In genomic region chr5:74199436-74200210, GRCh38 we compare ENCODE assay signal across 17 cellular contexts.
A peak's percentile ranks its signal among the peaks of the same experiment; 100 is the strongest.
DNase-seq lines count a peak whose midpoint lies in the region; ATAC-seq, FAIRE-seq and TF ChIP-seq lines count a peak whose summit lies in the region.
"Had no signal": no experiment of that assay in that cellular context is flagged by ENCODE, and none has a peak within 500 bp of the region (broad histone marks: within the 10 kb centered on the region; RNA-seq: fewer than 3 reads in every experiment).

No MANE protein-coding gene starts in this region.

- H2AFZ ChIP-seq in H1 (ENCODE audit: low read length) (0 out of 2 replicates have a peak overlapping the region, but pooled peaks have one; percentile 20), neuronal stem cell (ENCODE audit: low read length) (no peak overlapping the region)

- H3K23ac ChIP-seq in H1 (ENCODE audit: insufficient read length) = no peak overlapping the region
- no peak overlapping the region for H3K23ac ChIP-seq in neuronal stem cell (ENCODE audit: low read depth, low read length, poor library complexity)

- H2AK5ac ChIP-seq in H1 (ENCODE audit: low read depth, low read length) (no peak overlapping the region), neuronal stem cell (ENCODE audit: low read depth, low read length) (no peak overlapping the region)

- no peak overlapping the region for H3K56ac ChIP-seq in H1 (replicated peaks; ENCODE audit: insufficient read length, low read depth, low read length)

- no peak overlapping the region for H3K14ac ChIP-seq in H1 (ENCODE audit: insufficient read length)
- no peak overlapping the region for H3K14ac ChIP-seq in neuronal stem cell (ENCODE audit: low read length)

- H2BK120ac ChIP-seq in H1 (replicated peaks; ENCODE audit: low read depth, low read length) (no peak overlapping the region), neuronal stem cell (ENCODE audit: low read depth, low read length) (no peak overlapping the region)

- H3K27me3 ChIP-seq in H1 (replicated peaks in 1 of 4; ENCODE audit: control insufficient read depth in 3 of 4, extremely low read depth in 1 of 4, insufficient read depth in 3 of 4, low read length in 3 of 4) (no peaks in the 10 kb centered on the region), neuronal stem cell (ENCODE audit: control insufficient read depth in 3 of 3, insufficient read depth in 3 of 3, low read depth in 1 of 3, low read length in 3 of 3) (no peaks in the 10 kb centered on the region)
- H3K27me3 ChIP-seq: left lung, SJSA1, tibial nerve had no signal

- H3K79me1 ChIP-seq in H1 (ENCODE audit: low read depth, low read length) (no peaks in the 10 kb centered on the region), neuronal stem cell (ENCODE audit: low read depth, low read length) (no peaks in the 10 kb centered on the region)

- TF ChIP-seq CTCF in H1 (IDR thresholded peaks at IDR 0.05; ENCODE audit: control extremely low read depth in 1 of 3, insufficient read depth in 1 of 3, low read depth in 1 of 3, low read length in 3 of 3) = no peak

- no peak overlapping the region for H3K9ac ChIP-seq in H1 (replicated peaks in 1 of 4; ENCODE audit: extremely low read depth in 1 of 4, low read depth in 3 of 4, low read length in 3 of 4)
- no peak overlapping the region for H3K9ac ChIP-seq in neuronal stem cell (ENCODE audit: low read depth, low read length, poor library complexity)

- POLR2A ChIA-PET in H1 (lab: Charles Lee; ENCODE audit: partially characterized antibody) = no interaction called here

- no peaks in the 10 kb centered on the region for H4K20me1 ChIP-seq in H1 (replicated peaks in 1 of 2; ENCODE audit: control insufficient read depth in 1 of 2, insufficient read depth in 2 of 2, low read length in 2 of 2)

- TF ChIP-seq RAD21 in H1 (IDR thresholded peaks at IDR 0.05 in 1 of 2, conservative IDR thresholded peaks at IDR 0.05 in 1 of 2; ENCODE audit: low read depth in 2 of 2, low read length in 2 of 2) = no peak

- H3K4me3 ChIP-seq in H1 (ENCODE audit: extremely low read depth in 1 of 4, insufficient read depth in 2 of 4, low read depth in 3 of 4, low read length in 4 of 4) (no peak overlapping the region), neuronal stem cell (ENCODE audit: low read length in 2 of 2) (peak overlapping the region in 1 of 2 donors; percentile 30)
- H3K4me3 ChIP-seq: left lung, SJSA1, tibial nerve had no signal

- no peaks in the 10 kb centered on the region for H3K23me2 ChIP-seq in H1 (ENCODE audit: low read depth, low read length)

- DNase-seq in GM03348 (ENCODE audit: low spot score) = peak; percentile 62
- peak; percentile 63 for DNase-seq in M059J (ENCODE audit: low read depth)
- DNase-seq in H1 (ENCODE audit: low read depth in 1 of 2, low spot score in 2 of 2) = no peak
- DNase-seq in neuronal stem cell (ENCODE audit: low spot score) = no peak
- DNase-seq in stimulated activated CD4-positive, alpha-beta T cell treated with anti-CD3 and anti-CD28 coated beads, Interleukin-2, amount 100 ng/mL, for 48 hours = no peak
- DNase-seq in globus pallidus (ENCODE audit: low spot score) = no peak
- DNase-seq: activated CD4-positive, alpha-beta T cell treated with anti-CD3 and anti-CD28 coated beads, Interleukin-2, amount 50 U/mL, for 4 hours; CD8-positive, alpha-beta memory T cell; GDM1; GOT3; hippocampal formation; left lung; naive B cell had no signal

- ATAC-seq in HG02973 (IDR thresholded peaks at IDR 0.05; ENCODE audit: unreplicated experiment) = no peak
- ATAC-seq: left lung had no signal

- no peak overlapping the region for H2BK20ac ChIP-seq in H1 (ENCODE audit: low read length)

- H3K4ac ChIP-seq in H1 (replicated peaks; ENCODE audit: insufficient read length, low read depth, low read length) = no peak overlapping the region
- no peak overlapping the region for H3K4ac ChIP-seq in neuronal stem cell (ENCODE audit: low read length)

- no peaks in the 10 kb centered on the region for H3K9me3 ChIP-seq in H1 (ENCODE audit: insufficient read depth in 2 of 2, low read depth in 1 of 2, low read length in 1 of 2)
- H3K9me3 ChIP-seq in neuronal stem cell (replicated peaks in 1 of 2; ENCODE audit: control insufficient read depth in 2 of 2, insufficient read depth in 1 of 2, low read depth in 1 of 2, low read length in 2 of 2) = no peaks in the 10 kb centered on the region
- H3K9me3 ChIP-seq: left lung, SJSA1, tibial nerve had no signal

- H3K27ac ChIP-seq in H1 (ENCODE audit: low read depth, low read length) (no peak overlapping the region), neuronal stem cell (replicated peaks; ENCODE audit: low read length) (no peak overlapping the region)
- H3K27ac ChIP-seq: tibial nerve had no signal

- H2BK5ac ChIP-seq in H1 (ENCODE audit: low read depth, low read length) (no peak overlapping the region), neuronal stem cell (ENCODE audit: low read length) (no peak overlapping the region)

- no peaks in the 10 kb centered on the region for H3K4me1 ChIP-seq in H1 (replicated peaks in 1 of 4; ENCODE audit: control insufficient read depth in 3 of 4, insufficient read depth in 4 of 4, low read length in 3 of 4)
- peaks cover 8 to 11% of the 10 kb centered on the region in 2 donors for H3K4me1 ChIP-seq in neuronal stem cell (ENCODE audit: control insufficient read depth in 2 of 2, insufficient read depth in 1 of 2, low read depth in 1 of 2, low read length in 2 of 2)
- H3K4me1 ChIP-seq: left lung had no signal

- H2BK12ac ChIP-seq in H1 (ENCODE audit: low read depth, low read length) (no peak overlapping the region), neuronal stem cell (ENCODE audit: low read length) (peak overlapping the region; percentile 47)

- no peaks in the 10 kb centered on the region for H3K79me2 ChIP-seq in H1 (ENCODE audit: control insufficient read depth in 1 of 2, insufficient read depth in 2 of 2, low read length in 2 of 2)

- H4K91ac ChIP-seq in H1 (replicated peaks; ENCODE audit: insufficient read length, low read length) (no peak overlapping the region), neuronal stem cell (ENCODE audit: low read depth, low read length, poor library complexity) (no peak overlapping the region)

- WGBS in H1 (ENCODE audit: extremely low coverage in 1 of 2, insufficient coverage in 1 of 2, insufficient read length in 1 of 2, insufficient replicate concordance in 2 of 2, low coverage in 1 of 2, low lambda C conversion rate in 2 of 2, missing lambda C conversion rate in 1 of 2), 2 experiments = 91% methylated on average over 7 of the region's 7 CpGs; no CpG with 5 or more reads in 1 of the 2 experiments
- WGBS in neuronal stem cell (ENCODE audit: extremely low coverage in 2 of 2, insufficient read length in 2 of 2, insufficient replicate concordance in 1 of 2), 2 donors = no CpG with 5 or more reads among the region's 7 CpGs

- no peak overlapping the region; the same call in 1 of the 2 replicates for H4K8ac ChIP-seq in H1 (ENCODE audit: extremely low read depth, insufficient read depth, low read length)
- H4K8ac ChIP-seq in neuronal stem cell (ENCODE audit: low read depth, low read length) = no peak overlapping the region

- H2BK15ac ChIP-seq in H1 (ENCODE audit: low read length) (no peak overlapping the region), neuronal stem cell (ENCODE audit: low read length) (no peak overlapping the region)

- TF ChIP-seq POLR2A in H1 (IDR thresholded peaks at IDR 0.05; ENCODE audit: control extremely low read depth in 1 of 2, low read depth in 2 of 2, low read length in 2 of 2) = no peak

- TF ChIP-seq EP300 in H1 (IDR thresholded peaks at IDR 0.05; ENCODE audit: borderline replicate concordance in 1 of 2, low read depth in 2 of 2, low read length in 2 of 2) = no peak

- FAIRE-seq in H1 (lab: Jason Lieb, UNC) = no peak
- FAIRE-seq: endothelial cell of umbilical vein had no signal

- no peak overlapping the region for H3K4me2 ChIP-seq in H1 (ENCODE audit: insufficient read depth in 1 of 2, low read depth in 2 of 2, low read length in 2 of 2)
- H3K4me2 ChIP-seq in neuronal stem cell (ENCODE audit: insufficient read depth, low read length, poor library complexity, severe bottlenecking) = no peak overlapping the region

- H3K18ac ChIP-seq in H1 (ENCODE audit: extremely low read depth, low read length) = 0 out of 2 replicates have a peak overlapping the region, but pooled peaks have one; percentile 19
- peak overlapping the region; percentile 15 for H3K18ac ChIP-seq in neuronal stem cell (ENCODE audit: low read length)

- CTCF ChIA-PET in H1 (lab: Charles Lee; ENCODE audit: partially characterized antibody) = interaction anchor here (9.1 kb wide), 1 partner anchor 12 kb away, joined by 47 read pairs; no protein-coding TSS in a partner anchor

- no peak overlapping the region for H4K5ac ChIP-seq in H1 (ENCODE audit: insufficient read length, low read depth, low read length)

- H3K36me3 ChIP-seq in H1 (ENCODE audit: control insufficient read depth in 2 of 4, insufficient read depth in 4 of 4, low read length in 3 of 4) (no peaks in the 10 kb centered on the region), neuronal stem cell (replicated peaks in 1 of 2; ENCODE audit: control insufficient read depth in 2 of 2, insufficient read depth in 2 of 2, low read length in 2 of 2) (no peaks in the 10 kb centered on the region)
- H3K36me3 ChIP-seq: left lung, SJSA1, tibial nerve had no signal

TF ChIP-seq in H1, 55 proteins besides CTCF, POLR2A, EP300 and RAD21:
- TF ChIP-seq KDM5A (IDR thresholded peaks at IDR 0.05; ENCODE audit: low read length) = no peak
TF ChIP-seq in H1: peak in this region for 0.

Comparison
In these comparisons a context has a peak if more than half of its experiments do, and no peak if none do; other contexts are left out.
1. DNase-seq: peak in GM03348 (single experiment) and M059J (single experiment); none in H1 (0 of 2), neuronal stem cell (single experiment), stimulated activated CD4-positive, alpha-beta T cell treated with anti-CD3 and anti-CD28 coated beads, Interleukin-2, amount 100 ng/mL, for 48 hours (0 of 2) and globus pallidus (single experiment).